6 cellular contexts compared by ENCODE assay signal in genomic region chr1:167865804-167866308, GRCh38. TPM values are rescaled to one million over a fixed set of nuclear protein-coding genes. Genes with fewer than 3 reads are reported as not detected.
"Had no signal": no experiment of that assay in that cellular context is flagged by ENCODE, and none has a peak within 500 bp of the region (broad histone marks: within the 10 kb centered on the region; RNA-seq: fewer than 3 reads in every experiment).

No MANE protein-coding gene starts in this region.

RNA-seq across cellular contexts. Expression of gene ADCY10, which starts 48.1 kb away (rescaled TPM):
- total RNA-seq: endothelial cell of umbilical vein, epithelial cell of proximal tubule, esophagus squamous epithelium, myocyte, stomach had no signal
- polyA plus RNA-seq: endothelial cell of umbilical vein; naive thymus-derived CD8-positive, alpha-beta T cell had no signal
